23 cellular contexts compared by ENCODE assay signal in genomic region chr7:95592570-95592969, GRCh38. TPM values are rescaled to one million over a fixed set of nuclear protein-coding genes. Genes with fewer than 3 reads are reported as not detected.
DNase-seq lines count a peak whose midpoint lies in the region; ATAC-seq and TF ChIP-seq lines count a peak whose summit lies in the region.
"Had no signal": no experiment of that assay in that cellular context is flagged by ENCODE, and none has a peak within 500 bp of the region (broad histone marks: within the 10 kb centered on the region; RNA-seq: fewer than 3 reads in every experiment).

No MANE protein-coding gene starts in this region.

- TF ChIP-seq EP300 in esophagus muscularis mucosa (IDR thresholded peaks at IDR 0.05) = no peak

- TF ChIP-seq CTCF in body of pancreas (IDR thresholded peaks at IDR 0.05) = no peak
- TF ChIP-seq CTCF in esophagus muscularis mucosa (IDR thresholded peaks at IDR 0.05) = no peak
- TF ChIP-seq CTCF in tibial artery (IDR thresholded peaks at IDR 0.05) = no peak

- H3K4me3 ChIP-seq in body of pancreas (peak overlapping the region in 1 of 2 donors; percentile 6), esophagus muscularis mucosa (peak overlapping the region; percentile 80 to 97 (median 88)), tibial artery (peak overlapping the region; percentile 89 to 90), MG63 (no peak overlapping the region)
- H3K4me3 ChIP-seq: colonic mucosa had no signal

- H3K27ac ChIP-seq in body of pancreas = peak overlapping the region; percentile 41 to 98 (median 93)
- peak overlapping the region; percentile 93 to 99 (median 96) for H3K27ac ChIP-seq in esophagus muscularis mucosa (replicated peaks in 1 of 4)
- H3K27ac ChIP-seq in tibial artery = peak overlapping the region; percentile 95 to 97
- H3K27ac ChIP-seq: C4-2B, colonic mucosa, KMS-11, WERI-Rb-1 had no signal

- peaks cover 67% of the 10 kb centered on the region for H3K4me1 ChIP-seq in body of pancreas
- H3K4me1 ChIP-seq in esophagus muscularis mucosa = peaks cover 12 to 59% (median 49%) of the 10 kb centered on the region in 4 donors
- peaks cover 0 to 60% (median 27%) of the 10 kb centered on the region in 4 donors for H3K4me1 ChIP-seq in tibial artery
- H3K4me1 ChIP-seq: colonic mucosa had no signal

- WGBS in body of pancreas, 2 donors = 89 to 94% methylated on average over 5 of the region's 5 CpGs
- 80% methylated on average over 5 of the region's 5 CpGs for whole genome bisulfite sequencing in esophagus muscularis mucosa

- TF ChIP-seq POLR2A in body of pancreas (IDR thresholded peaks at IDR 0.05) (peak in 1 of 3 donors; percentile 26), esophagus muscularis mucosa (IDR thresholded peaks at IDR 0.05; ENCODE audit: low read depth) (no peak)

- H3K9me3 ChIP-seq in body of pancreas = no peaks in the 10 kb centered on the region
- H3K9me3 ChIP-seq in esophagus muscularis mucosa = no peaks in the 10 kb centered on the region
- H3K9me3 ChIP-seq in tibial artery = no peaks in the 10 kb centered on the region
- no peaks in the 10 kb centered on the region for H3K9me3 ChIP-seq in MG63
- H3K9me3 ChIP-seq: colonic mucosa had no signal

- ATAC-seq in body of pancreas (no peak), GM19351 (IDR thresholded peaks at IDR 0.05; ENCODE audit: unreplicated experiment) (no peak)
- ATAC-seq: activated naive CD8-positive, alpha-beta T cell treated with anti-CD3 and anti-CD28 coated beads, Interleukin-2, amount 50 U/mL, for 24 hours; natural killer cell had no signal

- H3K36me3 ChIP-seq in body of pancreas (replicated peaks in 1 of 2; ENCODE audit: insufficient read depth in 1 of 2, low read depth in 2 of 2) (peaks cover 2 to 17% of the 10 kb centered on the region in 2 donors), esophagus muscularis mucosa (peaks cover 52 to 87% (median 63%) of the 10 kb centered on the region in 4 donors), tibial artery (peaks cover 71 to 79% (median 72%) of the 10 kb centered on the region in 3 donors), MG63 (no peaks in the 10 kb centered on the region)
- H3K36me3 ChIP-seq: colonic mucosa, WERI-Rb-1 had no signal

- no peaks in the 10 kb centered on the region for H3K27me3 ChIP-seq in body of pancreas
- H3K27me3 ChIP-seq in esophagus muscularis mucosa = no peaks in the 10 kb centered on the region
- no peaks in the 10 kb centered on the region for H3K27me3 ChIP-seq in tibial artery
- no peaks in the 10 kb centered on the region for H3K27me3 ChIP-seq in MG63
- H3K27me3 ChIP-seq: colonic mucosa had no signal

- intact Hi-C loops in body of pancreas (cut with DNase I) (loop anchor here (10.0 kb wide), 1 partner anchor 82 kb away; no protein-coding TSS in a partner anchor), esophagus muscularis mucosa (cut with DNase I) (no loop called here), tibial artery (cut with DNase I; ENCODE audit: low total_unique reads) (no loop called here)

- DNase-seq in body of pancreas (no peak), esophagus muscularis mucosa (ENCODE audit: extremely low spot score) (no peak), pons (ENCODE audit: low spot score) (peak; percentile 30), tibial artery (no peak), MG63 (no peak), DMS153 treated with DMSO at 0.1 percent for 48 hours (lab: John Stamatoyannopoulos, UW; ENCODE audit: unreplicated experiment) (no peak)
- no peak for DNase-seq in activated naive CD4-positive, alpha-beta T cell (lab: John Stamatoyannopoulos, UW)
- DNase-seq: activated CD4-positive, alpha-beta T cell treated with anti-CD3 and anti-CD28 coated beads, Interleukin-2, amount 50 U/mL, for 4 hours; activated CD8-positive, alpha-beta memory T cell treated with anti-CD3 and anti-CD28 coated beads, Interleukin-2, amount 50 U/mL, for 4 hours; activated naive CD8-positive, alpha-beta T cell treated with anti-CD3 and anti-CD28 coated beads, Interleukin-2, amount 50 U/mL, for 24 hours; colonic mucosa; glutamatergic neuron; H9; natural killer cell; NCI-H1436 treated with DMSO at 0.1 percent for 48 hours; NCI-H2107; NCI-H446; substantia nigra; WERI-Rb-1 had no signal

RNA-seq across cellular contexts. Expression of gene PDK4, which starts 3.7 kb away (rescaled TPM):
- total RNA-seq in body of pancreas (100 to 1,000 TPM; 234 to 308 TPM), esophagus muscularis mucosa (1,000 to 10,000 TPM in 1 of 4 donors, 100 to 1,000 TPM in 3; 165 to 1,138 (median 371) TPM)
- 0.33 and 0.84 TPM in 2 replicates for total RNA-seq in MG63 (2014; rRNA removed; shearing (Covaris generic); ENCODE audit: low replicate concordance)
- total RNA-seq: activated T-helper 2 cell treated with anti-CD3 and anti-CD28 coated beads, Interferon-gamma antibody, Interleukin-2, Interleukin-4, amounts not matched to agents 10 μg/mL and 5 μg/mL and 100 μg/mL, durations not matched to agents 14 hours and 24 hours and 36 hours; H9 had no signal

Comparison
In these comparisons a context has a peak if more than half of its experiments do, and no peak if none do; other contexts are left out.
1. RNA of gene PDK4, which starts 3.7 kb away (total RNA-seq): 165 to 1,138 TPM in esophagus muscularis mucosa and 234 to 308 TPM in body of pancreas; 0.33 to 0.84 TPM in MG63; every median in the first group is over 10 times any median in the second.
2. Peak in every context shown above with its lines, with median percentiles within 50 percentile points of each other: H3K27ac ChIP-seq.